ENCODE assay signal across 8 cellular contexts in genomic region chr14:73644531-73645247, GRCh38. TPM values are rescaled to one million over a fixed set of nuclear protein-coding genes. Genes with fewer than 3 reads are reported as not detected.
DNase-seq lines count a peak whose midpoint lies in the region; ATAC-seq and TF ChIP-seq lines count a peak whose summit lies in the region.

Gene DNAL1 (plus strand): TSS chr14:73644986. CDS start chr14:73645040, 54 bp downstream.

- H3K4me2 ChIP-seq in trophoblast cell (ENCODE audit: low read length): peak within 1 kb of the TSS; percentile 91

- peaks cover 2% of the 10 kb centered on the region for H3K79me1 ChIP-seq in trophoblast cell (ENCODE audit: low read length)

- H3K9me3 ChIP-seq in adipocyte (ENCODE audit: control insufficient read depth, low read length) (no peaks in the 10 kb centered on the region), trophoblast cell (ENCODE audit: insufficient read depth, low read depth, low read length) (no peaks in the 10 kb centered on the region), transverse colon (no peaks in the 10 kb centered on the region)

- in situ Hi-C loops in transverse colon (cut with MboI; ENCODE audit: low pct_ligation_motif_present in 1 of 4, low pct_unique_long_range_greater_than_20kb in 1 of 4, low sequenced_read_pairs in 3 of 4): loop anchor here in 1 of 4 donors (25.0 kb wide), 1 partner anchor 132 kb away; no protein-coding TSS in a partner anchor

- peak; percentile 92 for DNase-seq in NCI-H1417 treated with DMSO at 0.1 percent for 48 hours (lab: John Stamatoyannopoulos, UW)
- peak; percentile 77 to 91 for DNase-seq in SW 1271 (lab: John Stamatoyannopoulos, UW)
- peak; percentile 96 for DNase-seq in adipocyte (ENCODE audit: low read depth)
- peak; percentile 97 for DNase-seq in cardiac septum (ENCODE audit: low spot score)
- DNase-seq in trophoblast cell: peak; percentile 94 to 98
- peak; percentile 94 for DNase-seq in transverse colon

- H2AK5ac ChIP-seq in trophoblast cell (ENCODE audit: low read length): no peak within 1 kb of the TSS

- H3K9ac ChIP-seq in adipocyte (ENCODE audit: low read length) (peak within 1 kb of the TSS; percentile 92), trophoblast cell (ENCODE audit: low read length) (peak within 1 kb of the TSS; percentile 92)

- H3K4me1 ChIP-seq in adipocyte (ENCODE audit: control insufficient read depth, insufficient read depth, low read length) (peaks cover 13% of the 10 kb centered on the region), trophoblast cell (ENCODE audit: control insufficient read depth in 1 of 2, insufficient read depth in 2 of 2, low read length in 2 of 2) (peaks cover 0 to 2% of the 10 kb centered on the region in 2 experiments), transverse colon (peaks cover 11 to 20% (median 13%) of the 10 kb centered on the region in 4 donors)

- no peak for TF ChIP-seq EP300 in transverse colon (IDR thresholded peaks at IDR 0.05; ENCODE audit: low read depth)

- peak within 1 kb of the TSS; percentile 61 for H3K14ac ChIP-seq in trophoblast cell (ENCODE audit: low read length)

- peak within 1 kb of the TSS; percentile 60 for H3K4ac ChIP-seq in trophoblast cell (ENCODE audit: low read depth, low read length)

- no peak within 1 kb of the TSS for H3K23ac ChIP-seq in trophoblast cell (ENCODE audit: low read length)

- H4K91ac ChIP-seq in trophoblast cell (ENCODE audit: low read depth, low read length): peak within 1 kb of the TSS; percentile 68

- peak within 1 kb of the TSS; percentile 65 for H2BK5ac ChIP-seq in trophoblast cell (ENCODE audit: low read depth, low read length, poor library complexity)

- peak within 1 kb of the TSS; percentile 66 for H3K18ac ChIP-seq in trophoblast cell (ENCODE audit: low read length)

- TF ChIP-seq CTCF in GM12875 (IDR thresholded peaks at IDR 0.05; ENCODE audit: borderline replicate concordance, insufficient read depth, low read depth, low read length) (no peak), transverse colon (IDR thresholded peaks at IDR 0.05) (no peak)

- peak within 1 kb of the TSS; percentile 61 for H3K27ac ChIP-seq in trophoblast cell (ENCODE audit: low read depth, low read length)
- H3K27ac ChIP-seq in transverse colon: peak within 1 kb of the TSS; percentile 85 to 91 (median 86)

- peaks cover 2% of the 10 kb centered on the region for H3K79me2 ChIP-seq in trophoblast cell (ENCODE audit: control insufficient read depth, insufficient read depth, low read length, poor library complexity)

- TF ChIP-seq POLR2A in transverse colon (IDR thresholded peaks at IDR 0.05): peak; percentile 53

- peak within 1 kb of the TSS; percentile 99 for H2AFZ ChIP-seq in trophoblast cell (ENCODE audit: insufficient read depth, low read length, poor library complexity)

- WGBS in trophoblast cell (ENCODE audit: extremely low coverage, insufficient coverage, insufficient read length): no CpG with 5 or more reads among the region's 43 CpGs
- WGBS in transverse colon (ENCODE audit: low coverage in 1 of 2), 2 donors: 0% methylated on average over 14 to 43 of the region's 43 CpGs

- H3K36me3 ChIP-seq in adipocyte (ENCODE audit: control insufficient read depth, insufficient read depth, low read length, severe bottlenecking) (no peaks in the 10 kb centered on the region), trophoblast cell (ENCODE audit: control insufficient read depth in 1 of 2, insufficient read depth in 2 of 2, low read length in 2 of 2) (no peaks in the 10 kb centered on the region), transverse colon (no peaks in the 10 kb centered on the region)

- no peak within 1 kb of the TSS for H2BK12ac ChIP-seq in trophoblast cell (ENCODE audit: low read length)

- H3K4me3 ChIP-seq in GM12875 (ENCODE audit: low read depth, low read length) (peak within 1 kb of the TSS; percentile 87), adipocyte (ENCODE audit: low read length) (peak within 1 kb of the TSS; percentile 88), trophoblast cell (ENCODE audit: low read depth, low read length) (peak within 1 kb of the TSS; percentile 93), transverse colon (peak within 1 kb of the TSS; percentile 53 to 87 (median 80))

- peak within 1 kb of the TSS; percentile 55 for H2BK120ac ChIP-seq in trophoblast cell (ENCODE audit: insufficient read depth, low read length, poor library complexity)

- H4K8ac ChIP-seq in trophoblast cell (ENCODE audit: low read depth, low read length): peak within 1 kb of the TSS; percentile 96

- peak within 1 kb of the TSS; percentile 85 for H4K12ac ChIP-seq in trophoblast cell (ENCODE audit: low read depth, low read length)

- H3K27me3 ChIP-seq in adipocyte (replicated peaks; ENCODE audit: control insufficient read depth, insufficient read depth, low read length): no peaks in the 10 kb centered on the region
- H3K27me3 ChIP-seq in trophoblast cell (ENCODE audit: insufficient read depth, low read length): no peaks in the 10 kb centered on the region
- no peaks in the 10 kb centered on the region for H3K27me3 ChIP-seq in transverse colon

- intact Hi-C loops in cardiac septum (cut with DNase I) (loop anchor here (5.0 to 10.0 kb wide), 2 partner anchors 68 to 180 kb away; partner anchors contain the start of gene PNMA1), transverse colon (cut with DNase I; ENCODE audit: low total_unique reads) (no loop called here)

- ATAC-seq in HG02798 (IDR thresholded peaks at IDR 0.05; ENCODE audit: poor library complexity, unreplicated experiment): peak; percentile 99

RNA-seq across cellular contexts. Expression of gene DNAL1, which starts in this region (rescaled TPM):
- total RNA-seq in cardiac septum (17.1 TPM), transverse colon (1 to 10 TPM in 3 of 4 donors, under 1 TPM in 1; 0.80 to 6.3 (median 2.9) TPM)
- 9.2 and 10.1 TPM in 2 replicates for polyA plus RNA-seq in trophoblast cell (2013)

Comparison
In these comparisons a context has a peak if more than half of its experiments do, and no peak if none do; other contexts are left out.
1. Peak in every context shown above with its lines: DNase-seq, ATAC-seq, H3K4me3 ChIP-seq and H3K27ac ChIP-seq.